In the genomic region with DNA sequence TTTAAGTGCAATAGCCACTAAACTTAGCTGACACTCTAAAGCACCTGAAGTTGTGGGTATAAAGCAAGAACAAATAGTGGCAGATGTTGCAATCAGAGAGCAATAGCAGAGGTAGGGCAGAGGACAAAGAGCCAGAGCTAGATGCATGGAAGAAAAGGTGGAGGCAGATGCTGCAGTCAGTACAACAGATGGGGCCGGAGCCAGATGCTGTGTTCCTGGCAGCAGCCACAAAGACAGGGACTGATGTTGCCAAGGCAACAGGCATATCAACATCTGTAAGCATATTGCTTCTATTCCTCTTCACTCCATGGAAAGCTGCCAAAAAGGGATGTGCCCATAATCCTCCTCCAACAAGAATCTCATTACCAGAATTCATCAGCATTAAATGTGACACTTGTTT, we compare ENCODE assay signal across 13 cellular contexts.
DNase-seq lines count a peak whose midpoint lies in the region; ATAC-seq, FAIRE-seq and TF ChIP-seq lines count a peak whose summit lies in the region.
"Had no signal": no experiment of that assay in that cellular context is flagged by ENCODE, and none has a peak within 500 bp of the region (broad histone marks: within the 10 kb centered on the region; RNA-seq: fewer than 3 reads in every experiment).

No MANE protein-coding gene starts in this region.

- H3K4me1 ChIP-seq in thyroid gland: no peaks in the 10 kb centered on the region
- H3K4me1 ChIP-seq: prostate gland had no signal

- TF ChIP-seq CTCF in thyroid gland (IDR thresholded peaks at IDR 0.05): no peak

- no peaks in the 10 kb centered on the region for H3K36me3 Mint-ChIP-seq in activated T-cell treated with anti-CD3 and anti-CD28 coated beads, Interleukin-2, amount 50 U/mL, for 72 hours (ENCODE audit: insufficient read depth in 2 of 2)
- H3K36me3 Mint-ChIP-seq: activated CD4-positive, alpha-beta memory T cell treated with anti-CD3 and anti-CD28 coated beads for 36 hours had no signal

- no peaks in the 10 kb centered on the region for H3K27me3 ChIP-seq in thyroid gland

- intact Hi-C loops in thyroid gland (cut with DNase I): no loop called here

- no peak overlapping the region for H3K4me3 ChIP-seq in thyroid gland (replicated peaks in 1 of 3)
- H3K4me3 ChIP-seq: prostate gland had no signal

- no peaks in the 10 kb centered on the region for H3K36me3 ChIP-seq in thyroid gland
- H3K36me3 ChIP-seq: prostate gland had no signal

- no peak overlapping the region for H3K4me3 Mint-ChIP-seq in activated T-cell treated with anti-CD3 and anti-CD28 coated beads, Interleukin-2, amount 50 U/mL, for 72 hours
- H3K4me3 Mint-ChIP-seq: activated CD4-positive, alpha-beta memory T cell treated with anti-CD3 and anti-CD28 coated beads for 36 hours had no signal

- no peak for FAIRE-seq in HTR-8/SVneo (lab: Jason Lieb, UNC)
- FAIRE-seq: endothelial cell of umbilical vein, keratinocyte had no signal

- H3K27me3 Mint-ChIP-seq in activated T-cell treated with anti-CD3 and anti-CD28 coated beads, Interleukin-2, amount 50 U/mL, for 72 hours (ENCODE audit: low read depth): no peaks in the 10 kb centered on the region
- H3K27me3 Mint-ChIP-seq: activated CD4-positive, alpha-beta memory T cell treated with anti-CD3 and anti-CD28 coated beads for 36 hours had no signal

- H3K27ac Mint-ChIP-seq in activated T-cell treated with anti-CD3 and anti-CD28 coated beads, Interleukin-2, amount 50 U/mL, for 72 hours: no peak overlapping the region
- H3K27ac Mint-ChIP-seq: activated CD4-positive, alpha-beta memory T cell treated with anti-CD3 and anti-CD28 coated beads for 36 hours had no signal

- no peaks in the 10 kb centered on the region for H3K4me1 Mint-ChIP-seq in activated T-cell treated with anti-CD3 and anti-CD28 coated beads, Interleukin-2, amount 50 U/mL, for 72 hours (ENCODE audit: low read depth)

- H3K9me3 Mint-ChIP-seq in activated T-cell treated with anti-CD3 and anti-CD28 coated beads, Interleukin-2, amount 50 U/mL, for 72 hours: no peaks in the 10 kb centered on the region

- TF ChIP-seq POLR2A in thyroid gland (IDR thresholded peaks at IDR 0.05): no peak

- WGBS in thyroid gland, 2 donors: 58 to 79% methylated on average over 1 of the region's 1 CpG

- no peak overlapping the region for H3K27ac ChIP-seq in thyroid gland
- H3K27ac ChIP-seq: KMS-11, prostate gland had no signal

- peak; percentile 84 for DNase-seq in D341Med (ENCODE audit: low spot score)
- peak; percentile 89 for DNase-seq in NCI-H187 treated with DMSO at 0.1 percent for 48 hours (lab: John Stamatoyannopoulos, UW)
- DNase-seq in SK-N-DZ (ENCODE audit: low spot score): peak; percentile 75
- DNase-seq in iPS-NIHi11 (ENCODE audit: low spot score): peak; percentile 7
- DNase-seq in thyroid gland: no peak
- DNase-seq in HTR-8/SVneo (ENCODE audit: insufficient read length, low spot score): no peak
- DNase-seq in activated T-cell treated with anti-CD3 and anti-CD28 coated beads, Interleukin-2, amount 50 U/mL, for 72 hours: no peak
- DNase-seq: activated CD4-positive, alpha-beta memory T cell treated with anti-CD3 and anti-CD28 coated beads for 36 hours had no signal

- no peaks in the 10 kb centered on the region for H3K9me3 ChIP-seq in thyroid gland
- H3K9me3 ChIP-seq: prostate gland had no signal

- ATAC-seq in activated T-cell treated with anti-CD3 and anti-CD28 coated beads, Interleukin-2, amount 50 U/mL, for 72 hours (replicated peaks in 1 of 2): no peak
- ATAC-seq in GM19023 (IDR thresholded peaks at IDR 0.05; ENCODE audit: unreplicated experiment): no peak

Comparison
In these comparisons a context has a peak if more than half of its experiments do, and no peak if none do; other contexts are left out.
1. DNase-seq: peak in D341Med (single experiment), NCI-H187 treated with DMSO at 0.1 percent for 48 hours (single experiment), SK-N-DZ (single experiment) and iPS-NIHi11 (single experiment); none in thyroid gland (0 of 2), HTR-8/SVneo (single experiment) and activated T-cell treated with anti-CD3 and anti-CD28 coated beads, Interleukin-2, amount 50 U/mL, for 72 hours (0 of 2).